Comparison of ENCODE assay signal across 9 cellular contexts in genomic region chr7:149870701-149871483, GRCh38. TPM values are rescaled to one million over a fixed set of nuclear protein-coding genes. Genes with fewer than 3 reads are reported as not detected.
DNase-seq lines count a peak whose midpoint lies in the region; ATAC-seq and TF ChIP-seq lines count a peak whose summit lies in the region.
"Had no signal": no experiment of that assay in that cellular context is flagged by ENCODE, and none has a peak within 500 bp of the region (broad histone marks: within the 10 kb centered on the region; RNA-seq: fewer than 3 reads in every experiment).

No MANE protein-coding gene starts in this region.

- H3K9me3 ChIP-seq in CD4-positive, CD25-positive, alpha-beta regulatory T cell (ENCODE audit: control insufficient read depth in 2 of 2, low read length in 2 of 2) = no peaks in the 10 kb centered on the region
- H3K9me3 ChIP-seq in naive thymus-derived CD4-positive, alpha-beta T cell (ENCODE audit: control insufficient read depth in 2 of 3, low read length in 3 of 3) = no peaks in the 10 kb centered on the region
- no peaks in the 10 kb centered on the region for H3K9me3 ChIP-seq in stomach
- H3K9me3 ChIP-seq: gastrocnemius medialis had no signal

- intact Hi-C loops in naive thymus-derived CD4-positive, alpha-beta T cell (cut with micrococcal nuclease) = loop anchor here (1.0 to 5.0 kb wide), 4 partner anchors 12 to 99 kb away; partner anchors contain the start of gene ZNF467 (in 2 of the 2)
- intact Hi-C loops in stomach (cut with DNase I; ENCODE audit: low total_unique reads) = no loop called here

- H3K27me3 ChIP-seq in CD4-positive, CD25-positive, alpha-beta regulatory T cell (ENCODE audit: control insufficient read depth, insufficient read depth, low read length) = no peaks in the 10 kb centered on the region
- no peaks in the 10 kb centered on the region for H3K27me3 ChIP-seq in naive thymus-derived CD4-positive, alpha-beta T cell (ENCODE audit: control insufficient read depth in 2 of 2, insufficient read depth in 2 of 2, low read length in 2 of 2)
- no peaks in the 10 kb centered on the region for H3K27me3 ChIP-seq in stomach
- H3K27me3 ChIP-seq: gastrocnemius medialis had no signal

- H3K4me3 Mint-ChIP-seq in CD4-positive, CD25-positive, alpha-beta regulatory T cell = peak overlapping the region; percentile 52 to 90 (median 82)
- peak overlapping the region; percentile 91 for H3K4me3 Mint-ChIP-seq in activated naive CD8-positive, alpha-beta T cell
- peak overlapping the region in 9 of 10 donors; percentile 29 to 95 (median 90) for H3K4me3 Mint-ChIP-seq in naive thymus-derived CD4-positive, alpha-beta T cell

- peak overlapping the region; percentile 86 for H3K27ac ChIP-seq in CD4-positive, CD25-positive, alpha-beta regulatory T cell (ENCODE audit: insufficient read depth, low read length, poor library complexity, severe bottlenecking)
- peak overlapping the region; percentile 88 for H3K27ac ChIP-seq in naive thymus-derived CD4-positive, alpha-beta T cell (ENCODE audit: low read depth, low read length)
- no peak overlapping the region for H3K27ac ChIP-seq in stomach
- H3K27ac ChIP-seq: gastrocnemius medialis had no signal

- POLR2A ChIA-PET in naive thymus-derived CD4-positive, alpha-beta T cell (lab: Charles Lee) = interaction anchor here (0.6 to 6.6 kb wide), 10 partner anchors 10 to 1982 kb away, joined by 3 to 81 read pairs (median 15); partner anchors contain the start of gene ZNF862

- H3K27me3 Mint-ChIP-seq in CD4-positive, CD25-positive, alpha-beta regulatory T cell = no peaks in the 10 kb centered on the region
- H3K27me3 Mint-ChIP-seq in activated naive CD8-positive, alpha-beta T cell = no peaks in the 10 kb centered on the region
- H3K27me3 Mint-ChIP-seq in naive thymus-derived CD4-positive, alpha-beta T cell = no peaks in the 10 kb centered on the region

- H3K36me3 ChIP-seq in CD4-positive, CD25-positive, alpha-beta regulatory T cell (ENCODE audit: control insufficient read depth, insufficient read depth, low read length) = no peaks in the 10 kb centered on the region
- no peaks in the 10 kb centered on the region for H3K36me3 ChIP-seq in naive thymus-derived CD4-positive, alpha-beta T cell (ENCODE audit: control insufficient read depth in 2 of 3, insufficient read depth in 3 of 3, low read length in 3 of 3)
- peaks cover 0 to 11% (median 4%) of the 10 kb centered on the region in 4 donors for H3K36me3 ChIP-seq in stomach
- H3K36me3 ChIP-seq: gastrocnemius medialis had no signal

- DNase-seq in CD4-positive, CD25-positive, alpha-beta regulatory T cell = no peak
- peak; percentile 75 for DNase-seq in HT-29 (ENCODE audit: low spot score)
- DNase-seq in naive thymus-derived CD4-positive, alpha-beta T cell = peak in 1 of 9 donors; percentile 49
- no peak for DNase-seq in stomach
- no peak for DNase-seq in NCI-H2196 treated with DMSO at 0.1 percent for 48 hours (lab: John Stamatoyannopoulos, UW; ENCODE audit: unreplicated experiment)
- DNase-seq: gastrocnemius medialis, mesenchymal stem cell had no signal

- H3K4me1 ChIP-seq in CD4-positive, CD25-positive, alpha-beta regulatory T cell (ENCODE audit: control insufficient read depth, insufficient read depth, low read length, poor library complexity, severe bottlenecking) = peaks cover 92% of the 10 kb centered on the region
- peaks cover 80 to 81% of the 10 kb centered on the region in 2 donors for H3K4me1 ChIP-seq in naive thymus-derived CD4-positive, alpha-beta T cell (ENCODE audit: control insufficient read depth in 2 of 2, insufficient read depth in 2 of 2, low read length in 2 of 2)
- H3K4me1 ChIP-seq in stomach = peaks cover 4 to 37% (median 30%) of the 10 kb centered on the region in 4 donors

- CTCF ChIA-PET in naive thymus-derived CD4-positive, alpha-beta T cell (lab: Charles Lee) = interaction anchor here (2.0 to 4.2 kb wide), 2 partner anchors 11 to 31 kb away, joined by 4 to 32 read pairs; no protein-coding TSS in a partner anchor

- TF ChIP-seq CTCF in stomach (IDR thresholded peaks at IDR 0.05) = no peak

- H3K27ac Mint-ChIP-seq in CD4-positive, CD25-positive, alpha-beta regulatory T cell = peak overlapping the region; percentile 93 to 98 (median 97)
- peak overlapping the region; percentile 95 for H3K27ac Mint-ChIP-seq in activated naive CD8-positive, alpha-beta T cell
- peak overlapping the region; percentile 42 to 98 (median 97) for H3K27ac Mint-ChIP-seq in naive thymus-derived CD4-positive, alpha-beta T cell

- WGBS in stomach, 5 donors = 82 to 90% (median 88%) methylated on average over 12 of the region's 12 CpGs

- H3K36me3 Mint-ChIP-seq in CD4-positive, CD25-positive, alpha-beta regulatory T cell = peaks cover 10% of the 10 kb centered on the region
- H3K36me3 Mint-ChIP-seq in activated naive CD8-positive, alpha-beta T cell = no peaks in the 10 kb centered on the region
- peaks cover 0 to 18% (median 0%) of the 10 kb centered on the region in 5 donors for H3K36me3 Mint-ChIP-seq in naive thymus-derived CD4-positive, alpha-beta T cell

- no peak for TF ChIP-seq EP300 in stomach (IDR thresholded peaks at IDR 0.05)

- H3K4me1 Mint-ChIP-seq in CD4-positive, CD25-positive, alpha-beta regulatory T cell = peaks cover 29 to 90% (median 71%) of the 10 kb centered on the region in 4 donors
- H3K4me1 Mint-ChIP-seq in activated naive CD8-positive, alpha-beta T cell (ENCODE audit: low read depth) = peaks cover 86% of the 10 kb centered on the region
- H3K4me1 Mint-ChIP-seq in naive thymus-derived CD4-positive, alpha-beta T cell = peaks cover 59 to 89% (median 86%) of the 10 kb centered on the region in 7 donors

- H3K9me3 Mint-ChIP-seq in CD4-positive, CD25-positive, alpha-beta regulatory T cell = peaks cover 0 to 3% (median 0%) of the 10 kb centered on the region in 7 donors
- no peaks in the 10 kb centered on the region for H3K9me3 Mint-ChIP-seq in activated naive CD8-positive, alpha-beta T cell (ENCODE audit: low read depth)
- H3K9me3 Mint-ChIP-seq in naive thymus-derived CD4-positive, alpha-beta T cell = peaks cover 0 to 2% (median 0%) of the 10 kb centered on the region in 11 donors

- no peak for TF ChIP-seq POLR2A in stomach (IDR thresholded peaks at IDR 0.05)

- H3K4me3 ChIP-seq in CD4-positive, CD25-positive, alpha-beta regulatory T cell (ENCODE audit: low read depth, low read length) = peak overlapping the region; percentile 70
- peak overlapping the region; percentile 42 for H3K4me3 ChIP-seq in naive thymus-derived CD4-positive, alpha-beta T cell (ENCODE audit: low read length)
- H3K4me3 ChIP-seq in stomach = no peak overlapping the region
- H3K4me3 ChIP-seq: gastrocnemius medialis had no signal

- ATAC-seq in CD4-positive, CD25-positive, alpha-beta regulatory T cell (ENCODE audit: low read depth in 2 of 2) = no peak
- ATAC-seq in naive thymus-derived CD4-positive, alpha-beta T cell = no peak
- no peak for ATAC-seq in HG02870 (IDR thresholded peaks at IDR 0.05; ENCODE audit: unreplicated experiment)
- ATAC-seq: gastrocnemius medialis had no signal

RNA-seq across cellular contexts. Expression of gene ATP6V0E2, which starts 2.9 kb away (rescaled TPM):
- total RNA-seq in CD4-positive, CD25-positive, alpha-beta regulatory T cell = 45.9 TPM
- 100 to 1,000 TPM; 150 to 183 (median 164) TPM for polyA plus RNA-seq in CD4-positive, CD25-positive, alpha-beta regulatory T cell
- 92.6 and 93.3 TPM in 2 replicates for total RNA-seq in HT-29 (2014; rRNA removed; shearing (Covaris generic))
- 10 to 100 TPM; 32.7 to 84.0 (median 55.4) TPM for total RNA-seq in naive thymus-derived CD4-positive, alpha-beta T cell
- polyA plus RNA-seq in naive thymus-derived CD4-positive, alpha-beta T cell = 100 to 1,000 TPM; 199 to 240 TPM
- 10 to 100 TPM in 3 of 5 donors, 1 to 10 TPM in 1, not detected in 1; 5.1 to 83.5 (median 12.5) TPM for total RNA-seq in stomach
- 10 to 100 TPM; 17.1 to 22.4 (median 19.4) TPM for polyA plus RNA-seq in stomach

RNA-seq across cellular contexts. Expression of gene ZNF862, which starts 32.7 kb away (rescaled TPM):
- 32.8 TPM for total RNA-seq in CD4-positive, CD25-positive, alpha-beta regulatory T cell
- 1 to 10 TPM; 5.3 to 7.6 (median 6.6) TPM for polyA plus RNA-seq in CD4-positive, CD25-positive, alpha-beta regulatory T cell
- 8.8 and 11.7 TPM in 2 replicates for total RNA-seq in HT-29 (2014; rRNA removed; shearing (Covaris generic))
- 100 to 1,000 TPM in 2 of 5 experiments, 10 to 100 TPM in 3; 36.9 to 112 (median 41.8) TPM for total RNA-seq in naive thymus-derived CD4-positive, alpha-beta T cell
- polyA plus RNA-seq in naive thymus-derived CD4-positive, alpha-beta T cell = 10 to 100 TPM in 1 of 2 donors, 1 to 10 TPM in 1; 9.1 to 11.7 TPM
- total RNA-seq in stomach = 10 to 100 TPM in 2 of 5 donors, 1 to 10 TPM in 3; 7.0 to 13.4 (median 7.3) TPM
- 1 to 10 TPM; 2.4 to 7.5 (median 2.6) TPM for polyA plus RNA-seq in stomach

Comparison
In these comparisons a context has a peak if more than half of its experiments do, and no peak if none do; other contexts are left out.
1. H3K27ac ChIP-seq: peak in CD4-positive, CD25-positive, alpha-beta regulatory T cell (single experiment) and naive thymus-derived CD4-positive, alpha-beta T cell (single experiment); none in stomach (0 of 5).
2. H3K4me3 ChIP-seq: peak in CD4-positive, CD25-positive, alpha-beta regulatory T cell (single experiment) and naive thymus-derived CD4-positive, alpha-beta T cell (single experiment); none in stomach (0 of 4).
3. Peak in every context shown above with its lines, with median percentiles within 50 percentile points of each other: H3K27ac Mint-ChIP-seq and H3K4me3 Mint-ChIP-seq.